ENCODE assay signal across 19 cellular contexts in the genomic region with DNA sequence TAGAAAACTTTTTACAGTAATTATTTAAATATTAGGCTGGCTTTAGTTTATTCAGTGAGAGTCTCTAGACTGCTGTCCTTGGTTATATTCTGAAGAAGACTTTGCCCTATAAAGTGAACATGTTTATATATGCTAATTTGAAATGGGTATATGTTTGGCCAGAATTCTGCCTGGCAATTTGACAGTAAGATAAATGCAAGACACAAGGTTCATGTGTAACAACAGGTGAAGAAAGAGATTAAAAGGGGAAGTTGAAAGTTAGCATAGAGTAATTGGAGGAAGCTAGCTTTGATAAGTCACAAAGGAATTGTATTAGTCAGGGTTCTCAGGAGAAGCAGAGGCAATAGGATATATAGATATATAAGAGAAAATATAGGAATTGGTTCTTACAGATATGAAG.
DNase-seq lines count a peak whose midpoint lies in the region; ATAC-seq and TF ChIP-seq lines count a peak whose summit lies in the region.
"Had no signal": no experiment of that assay in that cellular context is flagged by ENCODE, and none has a peak within 500 bp of the region (broad histone marks: within the 10 kb centered on the region; RNA-seq: fewer than 3 reads in every experiment).

No MANE protein-coding gene starts in this region.

- intact Hi-C loops in CD4-positive, alpha-beta memory T cell (cut with micrococcal nuclease): no loop called here

- peak; percentile 24 for DNase-seq in NB4 (ENCODE audit: low read depth)
- no peak for DNase-seq in substantia nigra (lab: John Stamatoyannopoulos, UW)
- no peak for DNase-seq in CD4-positive, alpha-beta memory T cell
- DNase-seq in T1000 (lab: John Stamatoyannopoulos, UW): no peak
- DNase-seq in progenitor cell of endocrine pancreas (ENCODE audit: low spot score, unreplicated experiment): no peak
- DNase-seq: activated CD4-positive, alpha-beta T cell treated with anti-CD3 and anti-CD28 coated beads for 1 hour; activated naive CD4-positive, alpha-beta T cell; anterior cingulate cortex; GF-D8; IMR-90; NCI-H1092; NCI-H2171; NCI-H82; stimulated activated CD4-positive, alpha-beta T cell treated with anti-CD3 and anti-CD28 coated beads, Interleukin-4, amount 100 ng/mL, for 1 hour had no signal

- POLR2A ChIA-PET in CD4-positive, alpha-beta memory T cell (lab: Charles Lee; ENCODE audit: partially characterized antibody): no interaction called here

- no peak for TF ChIP-seq CTCF in NB4 (IDR thresholded peaks at IDR 0.05; ENCODE audit: low read depth, low read length)
- TF ChIP-seq CTCF in nephron (IDR thresholded peaks at IDR 0.05; ENCODE audit: unreplicated experiment in 3 of 3): no peak
- TF ChIP-seq CTCF in progenitor cell of endocrine pancreas (IDR thresholded peaks at IDR 0.05; ENCODE audit: unreplicated experiment): no peak

- H3K4me1 Mint-ChIP-seq in nephron (peaks cover 44% of the 10 kb centered on the region), progenitor cell of endocrine pancreas (ENCODE audit: low read depth) (peaks cover 3% of the 10 kb centered on the region)
- H3K4me1 Mint-ChIP-seq in CD4-positive, alpha-beta memory T cell: no peaks in the 10 kb centered on the region

- H3K9me3 Mint-ChIP-seq in nephron (no peaks in the 10 kb centered on the region), progenitor cell of endocrine pancreas (ENCODE audit: low read depth) (no peaks in the 10 kb centered on the region)
- peaks cover 0 to 3% (median 0%) of the 10 kb centered on the region in 8 donors for H3K9me3 Mint-ChIP-seq in CD4-positive, alpha-beta memory T cell

- no peaks in the 10 kb centered on the region for H3K4me1 ChIP-seq in CD4-positive, alpha-beta memory T cell (ENCODE audit: insufficient read depth, low read length)
- H3K4me1 ChIP-seq: parathyroid adenoma had no signal

- peak; percentile 36 for ATAC-seq in GM18867 (IDR thresholded peaks at IDR 0.05; ENCODE audit: unreplicated experiment)
- peak; percentile 27 for ATAC-seq in HG02870 (IDR thresholded peaks at IDR 0.05; ENCODE audit: unreplicated experiment)
- ATAC-seq: gastroesophageal sphincter had no signal

- H3K36me3 Mint-ChIP-seq in nephron (ENCODE audit: low read depth): no peaks in the 10 kb centered on the region
- no peaks in the 10 kb centered on the region for H3K36me3 Mint-ChIP-seq in CD4-positive, alpha-beta memory T cell
- no peaks in the 10 kb centered on the region for H3K36me3 Mint-ChIP-seq in progenitor cell of endocrine pancreas (ENCODE audit: insufficient read depth)

- no peak for TF ChIP-seq POLR2A in NB4 (IDR thresholded peaks at IDR 0.05; ENCODE audit: extremely low read depth, insufficient read length)

- H3K27me3 Mint-ChIP-seq in nephron (ENCODE audit: low read depth): no peaks in the 10 kb centered on the region
- peaks cover 0 to 1% of the 10 kb centered on the region in 2 donors for H3K27me3 Mint-ChIP-seq in CD4-positive, alpha-beta memory T cell
- H3K27me3 Mint-ChIP-seq in progenitor cell of endocrine pancreas: no peaks in the 10 kb centered on the region

- no peaks in the 10 kb centered on the region for H3K27me3 ChIP-seq in CD4-positive, alpha-beta memory T cell (ENCODE audit: insufficient read depth, low read length)
- H3K27me3 ChIP-seq: gastroesophageal sphincter had no signal

- no peak overlapping the region for H3K4me3 ChIP-seq in NB4 (ENCODE audit: low read depth, low read length)
- no peak overlapping the region for H3K4me3 ChIP-seq in CD4-positive, alpha-beta memory T cell (ENCODE audit: low read length in 2 of 2)
- H3K4me3 ChIP-seq: gastroesophageal sphincter had no signal

- CTCF ChIA-PET in CD4-positive, alpha-beta memory T cell (lab: Charles Lee; ENCODE audit: partially characterized antibody): no interaction called here

- peak overlapping the region; percentile 12 to 92 (median 89) for H3K27ac Mint-ChIP-seq in nephron
- no peak overlapping the region for H3K27ac Mint-ChIP-seq in CD4-positive, alpha-beta memory T cell
- no peak overlapping the region for H3K27ac Mint-ChIP-seq in progenitor cell of endocrine pancreas

- H3K4me3 Mint-ChIP-seq in nephron (no peak overlapping the region), progenitor cell of endocrine pancreas (ENCODE audit: low read depth) (no peak overlapping the region)
- H3K4me3 Mint-ChIP-seq in CD4-positive, alpha-beta memory T cell: no peak overlapping the region

- H3K27ac ChIP-seq in substantia nigra (ENCODE audit: low read depth, low read length, poor library complexity, severe bottlenecking): no peak overlapping the region
- no peak overlapping the region for H3K27ac ChIP-seq in CD4-positive, alpha-beta memory T cell (ENCODE audit: low read depth, low read length)
- H3K27ac ChIP-seq: parathyroid adenoma had no signal

- H3K9me3 ChIP-seq in CD4-positive, alpha-beta memory T cell (ENCODE audit: control insufficient read depth in 1 of 2, low read length in 2 of 2): no peaks in the 10 kb centered on the region
- H3K9me3 ChIP-seq: gastroesophageal sphincter had no signal

- H3K36me3 ChIP-seq in CD4-positive, alpha-beta memory T cell (ENCODE audit: insufficient read depth, low read length): no peaks in the 10 kb centered on the region
- H3K36me3 ChIP-seq: gastroesophageal sphincter had no signal

Comparison
In these comparisons a context has a peak if more than half of its experiments do, and no peak if none do; other contexts are left out.
1. H3K27ac Mint-ChIP-seq: peak in nephron (3 of 3); none in CD4-positive, alpha-beta memory T cell (0 of 7) and progenitor cell of endocrine pancreas (single experiment).